Comparison of ENCODE assay signal across 18 cellular contexts in genomic region chr2:234533631-234534030, GRCh38. TPM values are rescaled to one million over a fixed set of nuclear protein-coding genes. Genes with fewer than 3 reads are reported as not detected.
DNase-seq lines count a peak whose midpoint lies in the region; ATAC-seq and TF ChIP-seq lines count a peak whose summit lies in the region.
"Had no signal": no experiment of that assay in that cellular context is flagged by ENCODE, and none has a peak within 500 bp of the region (broad histone marks: within the 10 kb centered on the region; RNA-seq: fewer than 3 reads in every experiment).

No MANE protein-coding gene starts in this region.

- no peak overlapping the region for H3K4me3 Mint-ChIP-seq in neural crest cell
- H3K4me3 Mint-ChIP-seq: activated naive CD8-positive, alpha-beta T cell treated with anti-CD3 and anti-CD28 coated beads, Interleukin-2, amount 50 U/mL, for 24 hours; B cell had no signal

- H3K27ac ChIP-seq in testis, result no peak overlapping the region
- H3K27ac ChIP-seq in left lung, result no peak overlapping the region
- H3K27ac ChIP-seq: body of pancreas, SJCRH30 had no signal

- H3K4me1 ChIP-seq in testis, result no peaks in the 10 kb centered on the region
- H3K4me1 ChIP-seq in left lung, result no peaks in the 10 kb centered on the region
- H3K4me1 ChIP-seq: body of pancreas, SJCRH30 had no signal

- H3K36me3 ChIP-seq in testis (ENCODE audit: low read depth, missing control alignments) (no peaks in the 10 kb centered on the region), left lung (no peaks in the 10 kb centered on the region)
- H3K36me3 ChIP-seq: SJCRH30 had no signal

- no peaks in the 10 kb centered on the region for H3K9me3 ChIP-seq in testis
- peaks cover 0 to 4% of the 10 kb centered on the region in 2 donors for H3K9me3 ChIP-seq in left lung
- H3K9me3 ChIP-seq: body of pancreas, SJCRH30 had no signal

- H3K27me3 ChIP-seq in testis (no peaks in the 10 kb centered on the region), left lung (peaks cover 0 to 6% of the 10 kb centered on the region in 2 donors)
- H3K27me3 ChIP-seq: body of pancreas had no signal

- TF ChIP-seq CTCF in neural crest cell (conservative IDR thresholded peaks at IDR 0.05), result no peak
- TF ChIP-seq CTCF in testis (IDR thresholded peaks at IDR 0.05), result no peak
- no peak for TF ChIP-seq CTCF in left lung (IDR thresholded peaks at IDR 0.05)

- H3K36me3 Mint-ChIP-seq in neural crest cell (ENCODE audit: low read depth), result no peaks in the 10 kb centered on the region

- H3K4me1 Mint-ChIP-seq in neural crest cell, result peaks cover 21% of the 10 kb centered on the region
- H3K4me1 Mint-ChIP-seq: activated naive CD8-positive, alpha-beta T cell treated with anti-CD3 and anti-CD28 coated beads, Interleukin-2, amount 50 U/mL, for 24 hours; B cell had no signal

- peak; percentile 29 for DNase-seq in NCI-H1092 treated with DMSO at 0.1 percent for 48 hours (lab: John Stamatoyannopoulos, UW)
- DNase-seq in NCI-H1092 (lab: John Stamatoyannopoulos, UW), result no peak
- peak; percentile 71 for DNase-seq in NCI-H1436 (lab: John Stamatoyannopoulos, UW)
- peak; percentile 53 to 60 for DNase-seq in NCI-H526 (lab: John Stamatoyannopoulos, UW)
- peak; percentile 29 for DNase-seq in neural crest cell (ENCODE audit: low read depth, low spot score)
- DNase-seq in testis, result no peak
- no peak for DNase-seq in left lung
- DNase-seq: activated CD4-positive, alpha-beta T cell treated with anti-CD3 and anti-CD28 coated beads, Interleukin-2, amount 50 U/mL, for 4 hours; activated CD8-positive, alpha-beta memory T cell treated with anti-CD3 and anti-CD28 coated beads, Interleukin-2, amount 50 U/mL, for 48 hours; activated effector memory CD4-positive, alpha-beta T cell treated with Interleukin-2 at 50 U/mL for 16 hours; activated naive CD8-positive, alpha-beta T cell treated with anti-CD3 and anti-CD28 coated beads, Interleukin-2, amount 50 U/mL, for 24 hours; body of pancreas; effector CD8-positive, alpha-beta T cell; GDM1; SJCRH30 had no signal

- intact Hi-C loops in testis (cut with DNase I; ENCODE audit: low total_unique reads), result no loop called here
- intact Hi-C loops in left lung (cut with DNase I), result no loop called here

- no peaks in the 10 kb centered on the region for H3K9me3 Mint-ChIP-seq in neural crest cell
- H3K9me3 Mint-ChIP-seq: activated naive CD8-positive, alpha-beta T cell treated with anti-CD3 and anti-CD28 coated beads, Interleukin-2, amount 50 U/mL, for 24 hours had no signal

- WGBS in testis, 2 donors, result 89 to 91% methylated on average over 10 of the region's 10 CpGs

- no peak overlapping the region for H3K4me3 ChIP-seq in testis
- no peak overlapping the region for H3K4me3 ChIP-seq in left lung
- H3K4me3 ChIP-seq: body of pancreas, lung, SJCRH30 had no signal

- no peak for TF ChIP-seq POLR2A in testis (IDR thresholded peaks at IDR 0.05)

- no peak for ATAC-seq in GM18909 (IDR thresholded peaks at IDR 0.05; ENCODE audit: poor library complexity, unreplicated experiment)
- no peak for ATAC-seq in left lung
- ATAC-seq: activated naive CD8-positive, alpha-beta T cell treated with anti-CD3 and anti-CD28 coated beads, Interleukin-2, amount 50 U/mL, for 24 hours; body of pancreas had no signal

- no peak overlapping the region for H3K27ac Mint-ChIP-seq in neural crest cell (ENCODE audit: unreplicated experiment)
- H3K27ac Mint-ChIP-seq: activated naive CD8-positive, alpha-beta T cell treated with anti-CD3 and anti-CD28 coated beads, Interleukin-2, amount 50 U/mL, for 24 hours; B cell had no signal

- peaks cover 3% of the 10 kb centered on the region for H3K27me3 Mint-ChIP-seq in neural crest cell (ENCODE audit: low read depth)

RNA-seq across cellular contexts. Expression of gene ARL4C, which starts 36.8 kb away (rescaled TPM):
- total RNA-seq in neural crest cell (27.3 and 29.5 TPM in 2 replicates), testis (1 to 10 TPM; 1.3 to 3.0 TPM), left lung (10 to 100 TPM; 15.8 to 16.8 TPM)
- 4.4 TPM for polyA plus RNA-seq in testis (ENCODE audit: insufficient read depth, low read depth, low replicate concordance)

Comparison
In these comparisons a context has a peak if more than half of its experiments do, and no peak if none do; other contexts are left out.
1. DNase-seq: peak in NCI-H1092 treated with DMSO at 0.1 percent for 48 hours (single experiment), NCI-H1436 (single experiment), NCI-H526 (2 of 2) and neural crest cell (single experiment); none in NCI-H1092 (single experiment), testis (single experiment) and left lung (0 of 2).